Comparison of ENCODE assay signal across 19 cellular contexts in the genomic region with DNA sequence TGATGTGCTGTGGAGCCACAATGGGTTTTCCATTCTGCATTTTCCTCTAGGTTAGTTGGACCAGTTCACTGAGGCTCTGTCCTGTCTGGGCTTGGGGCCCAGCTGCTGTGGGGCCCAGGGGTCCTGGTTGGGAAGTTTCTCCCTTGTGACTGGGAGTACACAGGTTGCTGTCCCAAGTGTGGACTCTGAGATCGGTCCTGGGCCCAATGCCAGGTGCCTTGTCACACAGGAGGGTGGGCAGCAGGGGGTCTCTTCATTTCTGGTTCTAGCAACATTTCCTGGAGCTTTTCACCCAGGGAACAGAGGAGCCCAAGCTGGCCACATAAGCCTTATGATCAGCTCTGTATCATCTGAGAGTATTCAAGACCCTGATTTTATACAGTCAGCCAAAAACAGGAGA.
"Had no signal": no experiment of that assay in that cellular context is flagged by ENCODE, and none has a peak within 500 bp of the region (broad histone marks: within the 10 kb centered on the region; RNA-seq: fewer than 3 reads in every experiment).

No MANE protein-coding gene starts in this region.

- ATAC-seq: left lobe of liver had no signal

- H3K27ac Mint-ChIP-seq: activated naive CD4-positive, alpha-beta T cell treated with anti-CD3 and anti-CD28 coated beads for 36 hours; activated T-helper 2 cell treated with anti-CD3 and anti-CD28 coated beads, Interferon-gamma antibody, Interleukin-2, Interleukin-4, amounts not matched to agents 10 μg/mL and 5 μg/mL and 100 μg/mL, durations not matched to agents 14 hours and 24 hours and 36 hours; stimulated activated naive CD8-positive, alpha-beta T cell treated with anti-CD3 and anti-CD28 coated beads, Interleukin-15, Interleukin-2, amounts not matched to agents 100 ng/mL and 50 ng/mL, for 24 hours; type B pancreatic cell had no signal

- H3K9me3 ChIP-seq: colonic mucosa, prostate gland, right atrium auricular region, testis had no signal

- H3K36me3 ChIP-seq: colonic mucosa, prostate gland had no signal

- H3K4me3 Mint-ChIP-seq: activated naive CD4-positive, alpha-beta T cell treated with anti-CD3 and anti-CD28 coated beads for 36 hours; brain; neural crest cell; stimulated activated naive CD8-positive, alpha-beta T cell treated with anti-CD3 and anti-CD28 coated beads, Interleukin-15, Interleukin-2, amounts not matched to agents 100 ng/mL and 50 ng/mL, for 24 hours; type B pancreatic cell had no signal

- H3K4me1 Mint-ChIP-seq: neural crest cell had no signal

- H3K4me1 ChIP-seq: colonic mucosa, testis had no signal

- H3K27me3 Mint-ChIP-seq: stimulated activated naive CD8-positive, alpha-beta T cell treated with anti-CD3 and anti-CD28 coated beads, Interleukin-15, Interleukin-2, amounts not matched to agents 100 ng/mL and 50 ng/mL, for 24 hours; type B pancreatic cell had no signal

- H3K4me3 ChIP-seq: colonic mucosa, prostate gland, right atrium auricular region, testis had no signal

- DNase-seq: activated CD4-positive, alpha-beta T cell treated with anti-CD3 and anti-CD28 coated beads, Interleukin-2, amount 50 U/mL, for 48 hours; activated naive CD4-positive, alpha-beta T cell treated with anti-CD3 and anti-CD28 coated beads for 36 hours; caudate nucleus; colonic mucosa; hypothalamus; islet precursor cell; mammary epithelial cell; stimulated activated CD4-positive, alpha-beta T cell treated with anti-CD3 and anti-CD28 coated beads, Interleukin-2, amount 100 ng/mL, for 24 hours; T-helper 2 cell; testis; WERI-Rb-1 had no signal

- H3K27ac ChIP-seq: colonic mucosa, prostate gland, right atrium auricular region, testis, WERI-Rb-1 had no signal

- H3K27me3 ChIP-seq: colonic mucosa, right atrium auricular region, testis had no signal

- H3K9me3 Mint-ChIP-seq: activated naive CD4-positive, alpha-beta T cell treated with anti-CD3 and anti-CD28 coated beads for 36 hours; activated T-helper 2 cell treated with anti-CD3 and anti-CD28 coated beads, Interferon-gamma antibody, Interleukin-2, Interleukin-4, amounts not matched to agents 10 μg/mL and 5 μg/mL and 100 μg/mL, durations not matched to agents 14 hours and 24 hours and 36 hours; brain; neural crest cell; stimulated activated naive CD8-positive, alpha-beta T cell treated with anti-CD3 and anti-CD28 coated beads, Interleukin-15, Interleukin-2, amounts not matched to agents 100 ng/mL and 50 ng/mL, for 24 hours; type B pancreatic cell had no signal
